1 cellular context compared by ENCODE assay signal in genomic region chr1:94801919-94802546, GRCh38.
TF ChIP-seq lines count a peak whose summit lies in the region.

No MANE protein-coding gene starts in this region.

TF ChIP-seq in HCT116, 20 proteins besides CTCF, POLR2A, EP300 and RAD21 (continued from another document):
- TF ChIP-seq YY1 (IDR thresholded peaks at IDR 0.05; ENCODE audit: extremely low read depth, insufficient replicate concordance, low read depth, low read length) (peak; percentile 53), EGR1 (IDR thresholded peaks at IDR 0.05; ENCODE audit: low read depth) (no peak), MAX (IDR thresholded peaks at IDR 0.05) (no peak), CEBPB (IDR thresholded peaks at IDR 0.05; ENCODE audit: low read depth) (0 out of 2 replicates have a peak, but pooled peaks have one; percentile 58), ELF1 (IDR thresholded peaks at IDR 0.05; ENCODE audit: borderline replicate concordance, low read depth) (no peak), SRF (IDR thresholded peaks at IDR 0.05; ENCODE audit: low read depth) (no peak), POLR2AphosphoS5 (IDR thresholded peaks at IDR 0.05; ENCODE audit: low read depth, low read length) (no peak), SP1 (IDR thresholded peaks at IDR 0.05; ENCODE audit: low read depth) (no peak)
TF ChIP-seq in HCT116: peak in this region for 5.
